In the genomic region with DNA sequence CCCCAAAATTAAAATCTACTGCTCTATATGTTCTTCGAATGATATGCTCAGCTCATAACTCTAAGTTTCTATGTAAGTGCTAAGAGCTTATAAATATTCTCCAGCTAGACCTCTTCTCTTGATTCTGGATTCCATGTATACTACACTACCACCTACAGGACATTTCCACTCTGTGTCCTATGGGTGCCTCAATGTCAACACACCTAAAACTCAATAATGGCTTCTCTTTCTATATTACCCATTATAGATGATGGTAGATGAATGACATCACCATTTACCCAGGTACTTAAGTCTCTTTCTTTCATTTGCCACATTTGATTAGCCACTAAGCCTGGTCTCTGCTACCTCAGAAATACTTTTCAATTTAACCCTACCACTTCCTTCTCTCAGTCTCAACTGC, we compare ENCODE assay signal across 9 cellular contexts. TPM values are rescaled to one million over a fixed set of nuclear protein-coding genes. Genes with fewer than 3 reads are reported as not detected.
DNase-seq lines count a peak whose midpoint lies in the region; ATAC-seq and TF ChIP-seq lines count a peak whose summit lies in the region.
"Had no signal": no experiment of that assay in that cellular context is flagged by ENCODE, and none has a peak within 500 bp of the region (broad histone marks: within the 10 kb centered on the region; RNA-seq: fewer than 3 reads in every experiment).

No MANE protein-coding gene starts in this region.

- TF ChIP-seq CTCF in heart left ventricle (IDR thresholded peaks at IDR 0.05) (peak in 10 of 12 donors; percentile 14 to 45 (median 31)), epithelial cell of esophagus (IDR thresholded peaks at IDR 0.05; ENCODE audit: insufficient read depth, low read depth, low read length, missing control alignments) (peak; percentile 55)

- no peak overlapping the region for H3K27ac ChIP-seq in heart left ventricle

- WGBS in heart left ventricle, 4 donors: 0 to 70% (median 65%) methylated on average over 1 of the region's 1 CpG

- H3K4me3 ChIP-seq in heart left ventricle: no peak overlapping the region
- no peak overlapping the region for H3K4me3 ChIP-seq in epithelial cell of esophagus (ENCODE audit: low read length)

- ATAC-seq in heart left ventricle (peak in 2 of 4 donors; percentile 48 to 53), Right ventricle myocardium inferior (no peak), HG03354 (IDR thresholded peaks at IDR 0.05; ENCODE audit: poor library complexity, severe bottlenecking, unreplicated experiment) (no peak)

- DNase-seq in heart left ventricle (no peak), Right ventricle myocardium inferior (ENCODE audit: missing footprints) (no peak), NCI-H460 (ENCODE audit: extremely low read depth, low read depth) (peak; percentile 30), epithelial cell of esophagus (ENCODE audit: low read depth) (peak; percentile 70), iPS-NIHi11 (ENCODE audit: low spot score) (no peak), NCI-H524 treated with DMSO at 0.1 percent for 48 hours (lab: John Stamatoyannopoulos, UW) (no peak)
- DNase-seq in activated CD4-positive, alpha-beta T cell treated with anti-CD3 and anti-CD28 coated beads, Interleukin-2, amount 50 U/mL, for 48 hours: no peak
- DNase-seq: cortex of kidney had no signal

- H3K4me1 ChIP-seq in heart left ventricle: peaks cover 0 to 12% (median 0%) of the 10 kb centered on the region in 12 donors

- TF ChIP-seq POLR2A in heart left ventricle (IDR thresholded peaks at IDR 0.05): no peak

- H3K36me3 ChIP-seq in heart left ventricle: no peaks in the 10 kb centered on the region

- intact Hi-C loops in heart left ventricle (cut with DNase I) (loop anchor here in 4 of 10 donors (5.0 to 10.0 kb wide), 3 partner anchors 217 to 230 kb away; no protein-coding TSS in a partner anchor), Right ventricle myocardium inferior (cut with DNase I) (loop anchor here (5.0 kb wide), 1 partner anchor 230 kb away; no protein-coding TSS in a partner anchor)

- peaks cover 0 to 5% (median 0%) of the 10 kb centered on the region in 12 donors for H3K9me3 ChIP-seq in heart left ventricle

- H3K27me3 ChIP-seq in heart left ventricle: no peaks in the 10 kb centered on the region

RNA-seq across cellular contexts. Expression of gene TBX19, which starts 41.3 kb away (rescaled TPM):
- total RNA-seq in heart left ventricle: 1 to 10 TPM in 1 of 9 donors, under 1 TPM in 7, not detected in 1; 0.19 to 1.3 (median 0.34) TPM
- polyA plus RNA-seq in heart left ventricle: under 1 TPM; 0.21 to 0.34 TPM
- total RNA-seq in Right ventricle myocardium inferior: 0.43 TPM
- 0.47 and 0.95 TPM in 2 replicates for total RNA-seq in NCI-H460 (2014; rRNA removed; shearing (Covaris generic))
- 0.28 and 0.45 TPM in 2 replicates for polyA plus RNA-seq in NCI-H460 (2014; cell fraction: nucleus; rRNA removed)

Comparison
In these comparisons a context has a peak if more than half of its experiments do, and no peak if none do; other contexts are left out.
1. DNase-seq: peak in NCI-H460 (single experiment) and epithelial cell of esophagus (single experiment); none in heart left ventricle (0 of 5), Right ventricle myocardium inferior (single experiment), iPS-NIHi11 (single experiment), activated CD4-positive, alpha-beta T cell treated with anti-CD3 and anti-CD28 coated beads, Interleukin-2, amount 50 U/mL, for 48 hours (0 of 2) and NCI-H524 treated with DMSO at 0.1 percent for 48 hours (single experiment).